In genomic region chr5:83595217-83595616, GRCh38 we compare ENCODE assay signal across 22 cellular contexts.
A peak's percentile ranks its signal among the peaks of the same experiment; 100 is the strongest.
DNase-seq lines count a peak whose midpoint lies in the region; ATAC-seq, FAIRE-seq and TF ChIP-seq lines count a peak whose summit lies in the region.
"Had no signal": no experiment of that assay in that cellular context is flagged by ENCODE, and none has a peak within 500 bp of the region (broad histone marks: within the 10 kb centered on the region; RNA-seq: fewer than 3 reads in every experiment).

No MANE protein-coding gene starts in this region.

- H3K4me1 Mint-ChIP-seq in astrocyte (ENCODE audit: low read depth, unreplicated experiment) = no peaks in the 10 kb centered on the region
- H3K4me1 Mint-ChIP-seq in activated naive CD4-positive, alpha-beta T cell treated with anti-CD3 and anti-CD28 coated beads for 36 hours (ENCODE audit: low read depth) = no peaks in the 10 kb centered on the region
- H3K4me1 Mint-ChIP-seq: activated CD8-positive, alpha-beta memory T cell treated with anti-CD3 and anti-CD28 coated beads, Interleukin-2, amount 10 ng/mL, durations not matched to agents 7 days and 5 days had no signal

- no peaks in the 10 kb centered on the region for H3K9me3 Mint-ChIP-seq in astrocyte (ENCODE audit: unreplicated experiment)
- no peaks in the 10 kb centered on the region for H3K9me3 Mint-ChIP-seq in activated naive CD4-positive, alpha-beta T cell treated with anti-CD3 and anti-CD28 coated beads for 36 hours
- H3K9me3 Mint-ChIP-seq: activated T-helper 2 cell treated with anti-CD3 and anti-CD28 coated beads, Interferon-gamma antibody, Interleukin-2, Interleukin-4, amounts not matched to agents 10 μg/mL and 5 μg/mL and 100 μg/mL, durations not matched to agents 14 hours and 24 hours and 36 hours; T-helper 2 cell treated with Interferon-gamma antibody and Interleukin-4, amounts not matched to agents 5 μg/mL and 100 μg/mL, for 36 hours had no signal

- H3K9me3 ChIP-seq in BE2C (no peaks in the 10 kb centered on the region), astrocyte (ENCODE audit: insufficient read depth, low read depth, low read length) (no peaks in the 10 kb centered on the region)
- H3K9me3 ChIP-seq: adrenal gland had no signal

- H3K4me3 ChIP-seq in BE2C (ENCODE audit: low read depth, low read length) = no peak overlapping the region
- H3K4me3 ChIP-seq in astrocyte (ENCODE audit: insufficient read depth, low read depth, low read length) = no peak overlapping the region
- H3K4me3 ChIP-seq in coronary artery = no peak overlapping the region
- H3K4me3 ChIP-seq: adrenal gland, GM23248 had no signal

- no peak overlapping the region for H3K4me2 ChIP-seq in astrocyte (ENCODE audit: low read length)
- H3K4me2 ChIP-seq: KMS-11 had no signal

- H3K4me1 ChIP-seq in BE2C (no peaks in the 10 kb centered on the region), astrocyte (ENCODE audit: insufficient read depth, low read length) (no peaks in the 10 kb centered on the region), foreskin keratinocyte (no peaks in the 10 kb centered on the region)
- H3K4me1 ChIP-seq: adrenal gland had no signal

- no peak overlapping the region for H3K4me3 Mint-ChIP-seq in astrocyte (ENCODE audit: unreplicated experiment)
- no peak overlapping the region for H3K4me3 Mint-ChIP-seq in activated naive CD4-positive, alpha-beta T cell treated with anti-CD3 and anti-CD28 coated beads for 36 hours
- H3K4me3 Mint-ChIP-seq: activated CD8-positive, alpha-beta memory T cell treated with anti-CD3 and anti-CD28 coated beads, Interleukin-2, amount 10 ng/mL, durations not matched to agents 7 days and 5 days; T-helper 2 cell treated with Interferon-gamma antibody and Interleukin-4, amounts not matched to agents 5 μg/mL and 100 μg/mL, for 36 hours had no signal

- no peak overlapping the region for H3K27ac Mint-ChIP-seq in astrocyte (ENCODE audit: unreplicated experiment)
- no peak overlapping the region for H3K27ac Mint-ChIP-seq in activated naive CD4-positive, alpha-beta T cell treated with anti-CD3 and anti-CD28 coated beads for 36 hours
- H3K27ac Mint-ChIP-seq: activated CD8-positive, alpha-beta memory T cell treated with anti-CD3 and anti-CD28 coated beads, Interleukin-2, amount 10 ng/mL, durations not matched to agents 7 days and 5 days; activated T-helper 2 cell treated with anti-CD3 and anti-CD28 coated beads, Interferon-gamma antibody, Interleukin-2, Interleukin-4, amounts not matched to agents 10 μg/mL and 5 μg/mL and 100 μg/mL, durations not matched to agents 14 hours and 24 hours and 36 hours; T-helper 2 cell treated with Interferon-gamma antibody and Interleukin-4, amounts not matched to agents 5 μg/mL and 100 μg/mL, for 36 hours had no signal

- no peak overlapping the region for H3K9ac ChIP-seq in astrocyte (ENCODE audit: low read length)
- H3K9ac ChIP-seq: GM23248, KMS-11 had no signal

- no peaks in the 10 kb centered on the region for H3K79me2 ChIP-seq in astrocyte (ENCODE audit: insufficient read depth, low read length)

- CTCF ChIA-PET in activated naive CD4-positive, alpha-beta T cell treated with anti-CD3 and anti-CD28 coated beads for 36 hours (lab: Charles Lee) = no interaction called here

- H3K27me3 ChIP-seq in BE2C (no peaks in the 10 kb centered on the region), astrocyte (ENCODE audit: insufficient read depth, low read length) (no peaks in the 10 kb centered on the region), foreskin keratinocyte (no peaks in the 10 kb centered on the region)
- H3K27me3 ChIP-seq: adrenal gland had no signal

- no peaks in the 10 kb centered on the region for H3K27me3 Mint-ChIP-seq in astrocyte (ENCODE audit: low read depth, unreplicated experiment)
- H3K27me3 Mint-ChIP-seq in activated naive CD4-positive, alpha-beta T cell treated with anti-CD3 and anti-CD28 coated beads for 36 hours (ENCODE audit: low read depth) = no peaks in the 10 kb centered on the region
- H3K27me3 Mint-ChIP-seq: activated CD8-positive, alpha-beta memory T cell treated with anti-CD3 and anti-CD28 coated beads, Interleukin-2, amount 10 ng/mL, durations not matched to agents 7 days and 5 days had no signal

- intact Hi-C loops in posterior cingulate gyrus (cut with DNase I) = no loop called here
- intact Hi-C loops in activated naive CD4-positive, alpha-beta T cell treated with anti-CD3 and anti-CD28 coated beads for 36 hours (cut with micrococcal nuclease) = no loop called here

- H3K36me3 Mint-ChIP-seq in astrocyte (ENCODE audit: low read depth, unreplicated experiment) = no peaks in the 10 kb centered on the region
- no peaks in the 10 kb centered on the region for H3K36me3 Mint-ChIP-seq in activated naive CD4-positive, alpha-beta T cell treated with anti-CD3 and anti-CD28 coated beads for 36 hours (ENCODE audit: low read depth)
- H3K36me3 Mint-ChIP-seq: activated CD8-positive, alpha-beta memory T cell treated with anti-CD3 and anti-CD28 coated beads, Interleukin-2, amount 10 ng/mL, durations not matched to agents 7 days and 5 days had no signal

- TF ChIP-seq CTCF in BE2C (IDR thresholded peaks at IDR 0.05; ENCODE audit: low read depth, low read length) (peak; percentile 18), astrocyte (IDR thresholded peaks at IDR 0.05; ENCODE audit: insufficient read depth, low read depth, low read length) (peak; percentile 20), foreskin keratinocyte (conservative IDR thresholded peaks at IDR 0.05) (peak; percentile 36), coronary artery (IDR thresholded peaks at IDR 0.05) (no peak)

- H4K20me1 ChIP-seq in astrocyte (ENCODE audit: insufficient read depth, low read length) = no peaks in the 10 kb centered on the region

- DNase-seq in BE2C = no peak
- peak; percentile 18 for DNase-seq in HT-29 (ENCODE audit: low spot score)
- no peak for DNase-seq in astrocyte (ENCODE audit: low read depth)
- DNase-seq in foreskin keratinocyte = no peak
- DNase-seq in DMS114 treated with DMSO at 0.1 percent for 48 hours (lab: John Stamatoyannopoulos, UW; ENCODE audit: unreplicated experiment) = no peak
- no peak for DNase-seq in coronary artery (ENCODE audit: low spot score)
- no peak for DNase-seq in posterior cingulate gyrus
- DNase-seq in activated naive CD4-positive, alpha-beta T cell treated with anti-CD3 and anti-CD28 coated beads for 36 hours = no peak
- DNase-seq: activated CD4-positive, alpha-beta T cell treated with anti-CD3 and anti-CD28 coated beads for 1 hour; activated CD8-positive, alpha-beta memory T cell treated with anti-CD3 and anti-CD28 coated beads, Interleukin-2, amount 10 ng/mL, durations not matched to agents 7 days and 5 days; adrenal gland; glutamatergic neuron; GM23248; NCI-H146; SHP77; stimulated activated CD4-positive, alpha-beta T cell treated with anti-CD3 and anti-CD28 coated beads, Interleukin-4, amount 100 ng/mL, for 24 hours; substantia nigra had no signal

- no peaks in the 10 kb centered on the region for H3K36me3 ChIP-seq in BE2C
- H3K36me3 ChIP-seq in astrocyte (ENCODE audit: insufficient read depth, low read length) = no peaks in the 10 kb centered on the region
- H3K36me3 ChIP-seq: adrenal gland had no signal

- ATAC-seq in foreskin keratinocyte = no peak
- ATAC-seq: activated CD8-positive, alpha-beta memory T cell treated with anti-CD3 and anti-CD28 coated beads, Interleukin-2, amount 10 ng/mL, durations not matched to agents 7 days and 5 days had no signal

- no peak overlapping the region for H2AFZ ChIP-seq in astrocyte (ENCODE audit: low read depth, low read length)
- H2AFZ ChIP-seq: GM23248 had no signal

- FAIRE-seq in astrocyte (lab: Jason Lieb, UNC) = no peak
- FAIRE-seq: D721Med, endothelial cell of umbilical vein had no signal

- H3K27ac ChIP-seq in astrocyte (ENCODE audit: low read depth, low read length) = no peak overlapping the region
- no peak overlapping the region for H3K27ac ChIP-seq in foreskin keratinocyte
- H3K27ac ChIP-seq in coronary artery = no peak overlapping the region
- H3K27ac ChIP-seq: adrenal gland, GM23248, KMS-11 had no signal
